12 cellular contexts compared by ENCODE assay signal in the genomic region with DNA sequence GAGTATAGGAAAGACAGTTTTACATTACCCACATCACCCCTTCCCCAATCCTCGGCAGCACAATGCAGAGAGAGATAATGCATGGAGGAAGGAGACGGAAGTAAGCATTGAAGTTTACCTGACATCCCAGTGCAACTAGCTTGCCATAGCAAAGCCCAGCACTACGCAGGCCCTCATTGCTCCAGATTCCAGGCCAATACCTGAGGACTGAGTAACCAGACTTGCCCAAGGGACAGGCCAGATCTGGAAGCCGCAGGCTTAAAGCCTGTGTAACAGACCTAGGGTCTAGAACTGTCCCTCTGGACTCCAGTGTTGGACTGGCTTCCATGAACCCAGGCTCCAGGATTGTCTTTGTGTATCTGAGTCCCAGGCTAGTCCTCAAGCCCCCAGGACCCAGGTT. TPM values are rescaled to one million over a fixed set of nuclear protein-coding genes. Genes with fewer than 3 reads are reported as not detected.
"Had no signal": no experiment of that assay in that cellular context is flagged by ENCODE, and none has a peak within 500 bp of the region (broad histone marks: within the 10 kb centered on the region; RNA-seq: fewer than 3 reads in every experiment).

No MANE protein-coding gene starts in this region.

- H3K36me3 ChIP-seq: HAP-1 had no signal

- DNase-seq: GM23248, GOT3, H7, H9, HCEC 1CT, HFFc6 had no signal

- H3K9me3 ChIP-seq: HAP-1 had no signal

- H3K4me2 ChIP-seq: GM23338 had no signal

- FAIRE-seq: H1, H54 had no signal

- H3K27ac ChIP-seq: GM23248 had no signal

- H3K4me3 ChIP-seq: GM23248, GM23338, HAP-1 had no signal

- H3K9ac ChIP-seq: GM23248 had no signal

- ATAC-seq: GM23338, HCT116 had no signal

- H2AFZ ChIP-seq: GM23248, GM23338 had no signal

- H3K4me1 ChIP-seq: HAP-1 had no signal

RNA-seq across cellular contexts. Expression of a gene that starts 17.6 kb away (rescaled TPM):
- total RNA-seq: GM23248, H4, H7, HFFc6 had no signal
- polyA plus RNA-seq: GM23248 had no signal

RNA-seq across cellular contexts. Expression of a gene that starts 35.3 kb away (rescaled TPM):
- total RNA-seq: GM23248, H4, H7, HFFc6 had no signal

RNA-seq across cellular contexts. Expression of a gene that starts 39.3 kb away (rescaled TPM):
- total RNA-seq: GM23248, GM23338, H1, H4, H7, H9, HFFc6 had no signal
- polyA plus RNA-seq: GM23248, GM23338, H1 had no signal
